Comparison of ENCODE assay signal across 1 cellular context in genomic region chr12:94488449-94488848, GRCh38.
TF ChIP-seq lines count a peak whose summit lies in the region.

No MANE protein-coding gene starts in this region.

TF ChIP-seq in HepG2, 621 proteins besides CTCF, POLR2A, EP300 and RAD21 (continued from another document):
- TF ChIP-seq AFF4 (CRISPR knock-in tag; IDR thresholded peaks at IDR 0.05) (no peak), KLF9 (CRISPR knock-in tag; IDR thresholded peaks at IDR 0.05; ENCODE audit: low read depth) (no peak), RAD51 (IDR thresholded peaks at IDR 0.05; ENCODE audit: borderline replicate concordance) (no peak), ZBTB1 (CRISPR knock-in tag; IDR thresholded peaks at IDR 0.05; ENCODE audit: borderline replicate concordance) (no peak), MEIS1 (CRISPR knock-in tag; IDR thresholded peaks at IDR 0.05; ENCODE audit: borderline replicate concordance) (no peak), HCFC1 (IDR thresholded peaks at IDR 0.05; ENCODE audit: low read depth, low read length) (no peak), ZNF562 (CRISPR knock-in tag; IDR thresholded peaks at IDR 0.05; ENCODE audit: borderline replicate concordance) (no peak), ZNF382 (CRISPR knock-in tag; IDR thresholded peaks at IDR 0.05; ENCODE audit: borderline replicate concordance) (no peak)
- TF ChIP-seq, protein P1, sequence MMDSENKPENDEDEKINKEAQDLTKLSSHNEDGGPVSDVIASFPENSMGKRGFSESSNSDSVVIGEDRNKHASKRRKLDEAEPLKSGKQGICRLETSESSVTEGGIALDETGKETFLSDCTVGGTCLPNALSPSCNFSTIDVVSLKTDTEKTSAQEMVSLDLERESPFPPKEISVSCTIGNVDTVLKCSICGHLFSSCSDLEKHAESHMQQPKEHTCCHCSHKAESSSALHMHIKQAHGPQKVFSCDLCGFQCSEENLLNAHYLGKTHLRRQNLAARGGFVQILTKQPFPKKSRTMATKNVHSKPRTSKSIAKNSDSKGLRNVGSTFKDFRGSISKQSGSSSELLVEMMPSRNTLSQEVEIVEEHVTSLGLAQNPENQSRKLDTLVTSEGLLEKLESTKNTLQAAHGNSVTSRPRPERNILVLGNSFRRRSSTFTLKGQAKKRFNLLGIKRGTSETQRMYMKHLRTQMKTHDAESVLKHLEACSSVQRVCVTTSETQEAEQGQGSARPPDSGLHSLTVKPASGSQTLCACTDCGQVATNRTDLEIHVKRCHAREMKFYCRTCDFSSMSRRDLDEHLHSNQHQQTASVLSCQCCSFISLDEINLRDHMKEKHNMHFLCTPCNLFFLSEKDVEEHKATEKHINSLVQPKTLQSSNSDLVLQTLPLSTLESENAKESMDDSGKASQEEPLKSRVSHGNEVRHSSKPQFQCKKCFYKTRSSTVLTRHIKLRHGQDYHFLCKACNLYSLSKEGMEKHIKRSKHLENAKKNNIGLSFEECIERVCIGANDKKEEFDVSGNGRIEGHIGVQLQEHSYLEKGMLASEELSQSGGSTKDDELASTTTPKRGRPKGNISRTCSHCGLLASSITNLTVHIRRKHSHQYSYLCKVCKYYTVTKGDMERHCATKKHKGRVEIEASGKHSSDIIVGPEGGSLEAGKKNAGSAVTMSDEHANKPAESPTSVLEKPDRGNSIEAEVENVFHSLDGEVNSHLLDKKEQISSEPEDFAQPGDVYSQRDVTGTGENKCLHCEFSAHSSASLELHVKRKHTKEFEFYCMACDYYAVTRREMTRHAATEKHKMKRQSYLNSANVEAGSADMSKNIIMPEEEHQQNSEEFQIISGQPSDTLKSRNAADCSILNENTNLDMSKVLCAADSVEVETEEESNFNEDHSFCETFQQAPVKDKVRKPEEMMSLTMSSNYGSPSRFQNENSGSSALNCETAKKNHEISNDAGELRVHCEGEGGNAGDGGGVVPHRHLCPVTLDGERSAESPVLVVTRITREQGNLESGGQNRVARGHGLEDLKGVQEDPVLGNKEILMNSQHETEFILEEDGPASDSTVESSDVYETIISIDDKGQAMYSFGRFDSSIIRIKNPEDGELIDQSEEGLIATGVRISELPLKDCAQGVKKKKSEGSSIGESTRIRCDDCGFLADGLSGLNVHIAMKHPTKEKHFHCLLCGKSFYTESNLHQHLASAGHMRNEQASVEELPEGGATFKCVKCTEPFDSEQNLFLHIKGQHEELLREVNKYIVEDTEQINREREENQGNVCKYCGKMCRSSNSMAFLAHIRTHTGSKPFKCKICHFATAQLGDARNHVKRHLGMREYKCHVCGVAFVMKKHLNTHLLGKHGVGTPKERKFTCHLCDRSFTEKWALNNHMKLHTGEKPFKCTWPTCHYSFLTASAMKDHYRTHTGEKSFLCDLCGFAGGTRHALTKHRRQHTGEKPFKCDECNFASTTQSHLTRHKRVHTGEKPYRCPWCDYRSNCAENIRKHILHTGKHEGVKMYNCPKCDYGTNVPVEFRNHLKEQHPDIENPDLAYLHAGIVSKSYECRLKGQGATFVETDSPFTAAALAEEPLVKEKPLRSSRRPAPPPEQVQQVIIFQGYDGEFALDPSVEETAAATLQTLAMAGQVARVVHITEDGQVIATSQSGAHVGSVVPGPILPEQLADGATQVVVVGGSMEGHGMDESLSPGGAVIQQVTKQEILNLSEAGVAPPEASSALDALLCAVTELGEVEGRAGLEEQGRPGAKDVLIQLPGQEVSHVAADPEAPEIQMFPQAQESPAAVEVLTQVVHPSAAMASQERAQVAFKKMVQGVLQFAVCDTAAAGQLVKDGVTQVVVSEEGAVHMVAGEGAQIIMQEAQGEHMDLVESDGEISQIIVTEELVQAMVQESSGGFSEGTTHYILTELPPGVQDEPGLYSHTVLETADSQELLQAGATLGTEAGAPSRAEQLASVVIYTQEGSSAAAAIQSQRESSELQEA (CRISPR knock-in tag; IDR thresholded peaks at IDR 0.05; ENCODE audit: not compliant biosample characterization), result no peak
- TF ChIP-seq, protein P2, sequence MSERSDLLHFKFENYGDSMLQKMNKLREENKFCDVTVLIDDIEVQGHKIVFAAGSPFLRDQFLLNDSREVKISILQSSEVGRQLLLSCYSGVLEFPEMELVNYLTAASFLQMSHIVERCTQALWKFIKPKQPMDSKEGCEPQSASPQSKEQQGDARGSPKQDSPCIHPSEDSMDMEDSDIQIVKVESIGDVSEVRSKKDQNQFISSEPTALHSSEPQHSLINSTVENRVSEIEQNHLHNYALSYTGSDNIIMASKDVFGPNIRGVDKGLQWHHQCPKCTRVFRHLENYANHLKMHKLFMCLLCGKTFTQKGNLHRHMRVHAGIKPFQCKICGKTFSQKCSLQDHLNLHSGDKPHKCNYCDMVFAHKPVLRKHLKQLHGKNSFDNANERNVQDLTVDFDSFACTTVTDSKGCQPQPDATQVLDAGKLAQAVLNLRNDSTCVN (CRISPR knock-in tag; IDR thresholded peaks at IDR 0.05; ENCODE audit: borderline replicate concordance), result no peak
- TF ChIP-seq, protein P3, sequence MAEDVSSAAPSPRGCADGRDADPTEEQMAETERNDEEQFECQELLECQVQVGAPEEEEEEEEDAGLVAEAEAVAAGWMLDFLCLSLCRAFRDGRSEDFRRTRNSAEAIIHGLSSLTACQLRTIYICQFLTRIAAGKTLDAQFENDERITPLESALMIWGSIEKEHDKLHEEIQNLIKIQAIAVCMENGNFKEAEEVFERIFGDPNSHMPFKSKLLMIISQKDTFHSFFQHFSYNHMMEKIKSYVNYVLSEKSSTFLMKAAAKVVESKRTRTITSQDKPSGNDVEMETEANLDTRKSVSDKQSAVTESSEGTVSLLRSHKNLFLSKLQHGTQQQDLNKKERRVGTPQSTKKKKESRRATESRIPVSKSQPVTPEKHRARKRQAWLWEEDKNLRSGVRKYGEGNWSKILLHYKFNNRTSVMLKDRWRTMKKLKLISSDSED (CRISPR knock-in tag; IDR thresholded peaks at IDR 0.05), result no peak
- TF ChIP-seq, protein P4, sequence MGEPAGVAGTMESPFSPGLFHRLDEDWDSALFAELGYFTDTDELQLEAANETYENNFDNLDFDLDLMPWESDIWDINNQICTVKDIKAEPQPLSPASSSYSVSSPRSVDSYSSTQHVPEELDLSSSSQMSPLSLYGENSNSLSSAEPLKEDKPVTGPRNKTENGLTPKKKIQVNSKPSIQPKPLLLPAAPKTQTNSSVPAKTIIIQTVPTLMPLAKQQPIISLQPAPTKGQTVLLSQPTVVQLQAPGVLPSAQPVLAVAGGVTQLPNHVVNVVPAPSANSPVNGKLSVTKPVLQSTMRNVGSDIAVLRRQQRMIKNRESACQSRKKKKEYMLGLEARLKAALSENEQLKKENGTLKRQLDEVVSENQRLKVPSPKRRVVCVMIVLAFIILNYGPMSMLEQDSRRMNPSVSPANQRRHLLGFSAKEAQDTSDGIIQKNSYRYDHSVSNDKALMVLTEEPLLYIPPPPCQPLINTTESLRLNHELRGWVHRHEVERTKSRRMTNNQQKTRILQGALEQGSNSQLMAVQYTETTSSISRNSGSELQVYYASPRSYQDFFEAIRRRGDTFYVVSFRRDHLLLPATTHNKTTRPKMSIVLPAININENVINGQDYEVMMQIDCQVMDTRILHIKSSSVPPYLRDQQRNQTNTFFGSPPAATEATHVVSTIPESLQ (CRISPR knock-in tag; conservative IDR thresholded peaks at IDR 0.05), result no peak
